Comparison of ENCODE assay signal across 8 cellular contexts in the genomic region with DNA sequence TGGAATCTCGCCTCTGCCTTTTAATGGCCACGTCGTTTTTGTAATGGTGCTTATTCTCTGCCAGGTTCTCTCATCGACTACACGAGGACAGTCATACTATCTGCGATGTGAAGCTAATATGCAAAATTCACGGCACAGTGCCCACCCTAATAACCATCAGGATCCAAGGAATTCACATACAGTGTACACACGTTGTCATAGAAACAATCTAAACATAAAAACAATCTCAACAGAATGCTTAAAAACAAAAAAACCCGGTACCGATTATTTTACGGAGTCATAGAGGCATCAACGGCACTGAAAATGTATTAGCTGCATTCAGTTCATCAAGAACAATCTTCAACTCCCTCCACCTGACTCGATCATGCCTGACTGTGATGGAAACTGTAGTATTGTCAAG. TPM values are rescaled to one million over a fixed set of nuclear protein-coding genes. Genes with fewer than 3 reads are reported as not detected.
DNase-seq lines count a peak whose midpoint lies in the region; ATAC-seq, FAIRE-seq and TF ChIP-seq lines count a peak whose summit lies in the region.

No MANE protein-coding gene starts in this region.

- DNase-seq in GM12892 (ENCODE audit: insufficient read length) = no peak
- DNase-seq in SK-N-SH = peak; percentile 38
- peak; percentile 14 to 41 for DNase-seq in fibroblast of lung (ENCODE audit: low read depth in 2 of 2)
- peak in 1 of 5 donors; percentile 19 for DNase-seq in ovary
- DNase-seq in iPS-NIHi7 (ENCODE audit: extremely low spot score) = no peak
- DNase-seq in OCI-M1 (lab: John Stamatoyannopoulos, UW) = no peak
- DNase-seq in mucosa of gallbladder (ENCODE audit: low spot score) = no peak

- peaks cover 6 to 16% of the 10 kb centered on the region in 2 experiments; a peak in 3 of 4 replicates for H3K4me1 ChIP-seq in SK-N-SH (ENCODE audit: control insufficient read depth in 1 of 2, insufficient read depth in 2 of 2, low read depth in 1 of 2, low read length in 1 of 2)
- peaks cover 4% of the 10 kb centered on the region for H3K4me1 ChIP-seq in fibroblast of lung (ENCODE audit: control insufficient read depth, extremely low read depth, insufficient read depth, low read length)
- H3K4me1 ChIP-seq in ovary (ENCODE audit: insufficient read depth) = peaks cover 2% of the 10 kb centered on the region

- intact Hi-C loops in ovary (cut with DNase I) = loop anchor here in 2 of 4 donors (5.0 kb wide), 2 partner anchors 202 to 317 kb away; a partner anchor contains a TSS

- H3K9me3 ChIP-seq in SK-N-SH (no peaks in the 10 kb centered on the region), fibroblast of lung (ENCODE audit: control insufficient read depth, insufficient read depth, low read depth, low read length) (no peaks in the 10 kb centered on the region), ovary (no peaks in the 10 kb centered on the region)

- peak; percentile 14 for FAIRE-seq in GM12892 (lab: Jason Lieb, UNC)

- H3K4me3 ChIP-seq in SK-N-SH (ENCODE audit: low read depth in 2 of 2, low read length in 1 of 2) (peak overlapping the region; percentile 72 to 96), fibroblast of lung (replicated peaks in 1 of 4; ENCODE audit: control extremely low read depth in 1 of 4, insufficient read depth in 1 of 4, low read depth in 3 of 4, low read length in 4 of 4) (peak overlapping the region; percentile 65 to 85 (median 70)), ovary (peak overlapping the region; percentile 58)

- ATAC-seq in HG02642 (IDR thresholded peaks at IDR 0.05; ENCODE audit: poor library complexity, unreplicated experiment) = peak; percentile 2

- TF ChIP-seq EP300 in SK-N-SH (IDR thresholded peaks at IDR 0.05; ENCODE audit: borderline replicate concordance in 1 of 2, low read depth in 1 of 2, low read length in 1 of 2) = no peak
- no peak for TF ChIP-seq EP300 in ovary (IDR thresholded peaks at IDR 0.05)

- no peak for TF ChIP-seq POLR2A in GM12892 (IDR thresholded peaks at IDR 0.05; ENCODE audit: low read depth, low read length)
- no peak for TF ChIP-seq POLR2A in ovary (IDR thresholded peaks at IDR 0.05)

- H2AFZ ChIP-seq in SK-N-SH (ENCODE audit: low read depth) = peak overlapping the region; percentile 82
- peak overlapping the region; percentile 94 for H2AFZ ChIP-seq in fibroblast of lung (ENCODE audit: low read length)

- TF ChIP-seq CTCF in SK-N-SH (IDR thresholded peaks at IDR 0.05) (no peak), fibroblast of lung (conservative IDR thresholded peaks at IDR 0.05 in 1 of 2, IDR thresholded peaks at IDR 0.05 in 1 of 2; ENCODE audit: low read depth in 1 of 2, low read length in 2 of 2) (no peak), ovary (IDR thresholded peaks at IDR 0.05) (no peak)

- peak overlapping the region; percentile 80 for H3K9ac ChIP-seq in SK-N-SH
- peak overlapping the region; percentile 66 for H3K9ac ChIP-seq in fibroblast of lung (ENCODE audit: insufficient read depth, low read length)

- H3K9me2 ChIP-seq in SK-N-SH = no peaks in the 10 kb centered on the region

- H4K20me1 ChIP-seq in SK-N-SH (ENCODE audit: insufficient read depth) = no peaks in the 10 kb centered on the region
- H4K20me1 ChIP-seq in fibroblast of lung (ENCODE audit: control insufficient read depth, extremely low read depth, insufficient read depth, low read length) = no peaks in the 10 kb centered on the region

- H3K27me3 ChIP-seq in SK-N-SH (ENCODE audit: insufficient read depth) = no peaks in the 10 kb centered on the region
- H3K27me3 ChIP-seq in fibroblast of lung (ENCODE audit: control insufficient read depth, insufficient read depth, low read length) = no peaks in the 10 kb centered on the region
- H3K27me3 ChIP-seq in ovary = no peaks in the 10 kb centered on the region

- H3K36me3 ChIP-seq in SK-N-SH (replicated peaks in 1 of 2; ENCODE audit: control insufficient read depth in 1 of 2, insufficient read depth in 2 of 2, low read length in 1 of 2) = peaks cover 15 to 19% of the 10 kb centered on the region in 2 experiments
- no peaks in the 10 kb centered on the region for H3K36me3 ChIP-seq in fibroblast of lung (ENCODE audit: control insufficient read depth, insufficient read depth, low read length)
- H3K36me3 ChIP-seq in ovary = no peaks in the 10 kb centered on the region

- POLR2A ChIA-PET in SK-N-SH (lab: Yijun Ruan, JAX) = interaction anchor here (1.0 to 2.6 kb wide), 13 partner anchors 9 to 537 kb away, joined by 3 to 15 read pairs (median 5); a partner anchor contains a TSS

- H3K4me2 ChIP-seq in SK-N-SH (peak overlapping the region; percentile 76), fibroblast of lung (ENCODE audit: extremely low read depth, insufficient read depth, low read length) (peak overlapping the region; percentile 81)

- H3F3A ChIP-seq in SK-N-SH (replicated peaks; ENCODE audit: insufficient read depth) = peaks cover 13% of the 10 kb centered on the region

- TF ChIP-seq RAD21 in SK-N-SH (IDR thresholded peaks at IDR 0.05; ENCODE audit: low read length) = no peak

- peak overlapping the region; percentile 78 to 93 for H3K27ac ChIP-seq in SK-N-SH (ENCODE audit: low read depth in 2 of 2, low read length in 1 of 2)
- H3K27ac ChIP-seq in fibroblast of lung (ENCODE audit: insufficient read depth, low read length) = peak overlapping the region; percentile 88
- H3K27ac ChIP-seq in ovary = peak overlapping the region in 1 of 2 donors; percentile 91

- CTCF ChIA-PET in SK-N-SH (lab: Yijun Ruan, JAX) = interaction anchor here (0.6 to 9.1 kb wide), 34 partner anchors 11 to 724 kb away, joined by 3 to 177 read pairs (median 4); a partner anchor contains a TSS

- WGBS in SK-N-SH (ENCODE audit: low lambda C conversion rate) = 2% methylated on average over 13 of the region's 13 CpGs
- 2 to 6% (median 3%) methylated on average over 13 of the region's 13 CpGs for WGBS in ovary, 3 donors

- H3K79me2 ChIP-seq in SK-N-SH (ENCODE audit: insufficient read depth) (peaks cover 37% of the 10 kb centered on the region), fibroblast of lung (ENCODE audit: control insufficient read depth, insufficient read depth, low read length) (peaks cover 3% of the 10 kb centered on the region)

TF ChIP-seq in SK-N-SH, 30 proteins besides CTCF, POLR2A, EP300 and RAD21:
- TF ChIP-seq, protein P1, sequence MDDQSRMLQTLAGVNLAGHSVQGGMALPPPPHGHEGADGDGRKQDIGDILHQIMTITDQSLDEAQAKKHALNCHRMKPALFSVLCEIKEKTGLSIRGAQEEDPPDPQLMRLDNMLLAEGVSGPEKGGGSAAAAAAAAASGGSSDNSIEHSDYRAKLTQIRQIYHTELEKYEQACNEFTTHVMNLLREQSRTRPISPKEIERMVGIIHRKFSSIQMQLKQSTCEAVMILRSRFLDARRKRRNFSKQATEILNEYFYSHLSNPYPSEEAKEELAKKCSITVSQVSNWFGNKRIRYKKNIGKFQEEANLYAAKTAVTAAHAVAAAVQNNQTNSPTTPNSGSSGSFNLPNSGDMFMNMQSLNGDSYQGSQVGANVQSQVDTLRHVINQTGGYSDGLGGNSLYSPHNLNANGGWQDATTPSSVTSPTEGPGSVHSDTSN (IDR thresholded peaks at IDR 0.05) = no peak
- TF ChIP-seq TEAD4 (IDR thresholded peaks at IDR 0.05; ENCODE audit: borderline replicate concordance, insufficient read depth) (no peak), EZH2phosphoT487 (IDR thresholded peaks at IDR 0.05; ENCODE audit: borderline replicate concordance, low read depth) (no peak), MXI1 (IDR thresholded peaks at IDR 0.05; ENCODE audit: low read depth, low read length) (peak; percentile 15; the same call in 1 of the 2 replicates), SIN3A (IDR thresholded peaks at IDR 0.05; ENCODE audit: borderline replicate concordance, low read depth, low read length) (0 out of 2 replicates have a peak, but pooled peaks have one; percentile 49), CHD2 (IDR thresholded peaks at IDR 0.05; ENCODE audit: low read length, partially characterized antibody) (no peak)

RNA-seq across cellular contexts. Expression of a gene that starts 0.7 kb away (rescaled TPM):
- polyA plus RNA-seq in GM12892 (2012; ENCODE audit: missing spikeins) = 140 TPM
- 88.8 and 95.5 TPM in 2 replicates for polyA plus RNA-seq in SK-N-SH (2012; rRNA removed)
- polyA plus RNA-seq in SK-N-SH (2012; cell fraction: cytosol; rRNA removed) = 119 and 220 TPM in 2 replicates
- 20.9 and 33.8 TPM in 2 replicates for polyA plus RNA-seq in SK-N-SH (2012; cell fraction: nucleus; rRNA removed)
- 30.6 and 40.1 TPM in 2 replicates for total RNA-seq in fibroblast of lung
- polyA plus RNA-seq in fibroblast of lung = 64.8 and 73.6 TPM in 2 replicates
- 90.5 and 107 TPM in 2 replicates for polyA plus RNA-seq in fibroblast of lung (2012)
- 0.08 and 9.4 TPM in 2 replicates for polyA minus RNA-seq in fibroblast of lung (ENCODE audit: low replicate concordance)
- total RNA-seq in ovary = 10 to 100 TPM; 20.0 to 52.1 (median 41.7) TPM
- 10 to 100 TPM; 58.4 to 82.1 TPM for polyA plus RNA-seq in ovary
- 45.0 TPM for total RNA-seq in mucosa of gallbladder

RNA-seq across cellular contexts. Expression of a gene that starts 59.8 kb away (rescaled TPM):
- 0.61 TPM for polyA plus RNA-seq in GM12892 (2012; ENCODE audit: missing spikeins)
- polyA plus RNA-seq in SK-N-SH (2012; rRNA removed) (0.16 and 0.20 TPM in 2 replicates), fibroblast of lung (0.02 and 0.14 TPM in 2 replicates), ovary (under 1 TPM; 0.13 to 0.52 TPM)
- 0.13 and 0.24 TPM in 2 replicates for polyA plus RNA-seq in SK-N-SH (2012; cell fraction: cytosol; rRNA removed)
- polyA plus RNA-seq in SK-N-SH (2012; cell fraction: nucleus; rRNA removed) = 0.11 and 0.19 TPM in 2 replicates
- total RNA-seq in fibroblast of lung (under 0.01 TPM in 2 replicates), ovary (1 to 10 TPM in 1 of 7 donors, under 1 TPM in 6; 0.10 to 1.6 (median 0.30) TPM), mucosa of gallbladder (3.5 TPM)
- 0.01 and 0.08 TPM in 2 replicates for polyA plus RNA-seq in fibroblast of lung (2012)
- polyA minus RNA-seq in fibroblast of lung (ENCODE audit: low replicate concordance) = 0.35 TPM in 1 of 2 replicates, not detected in the other

Comparison
In these comparisons a context has a peak if more than half of its experiments do, and no peak if none do; other contexts are left out.
1. DNase-seq: peak in SK-N-SH (single experiment) and fibroblast of lung (2 of 2); none in GM12892 (single experiment), iPS-NIHi7 (single experiment), OCI-M1 (single experiment) and mucosa of gallbladder (single experiment).
2. Peak in every context shown above with its lines, with median percentiles within 50 percentile points of each other: H3K4me3 ChIP-seq.